In the genomic region with DNA sequence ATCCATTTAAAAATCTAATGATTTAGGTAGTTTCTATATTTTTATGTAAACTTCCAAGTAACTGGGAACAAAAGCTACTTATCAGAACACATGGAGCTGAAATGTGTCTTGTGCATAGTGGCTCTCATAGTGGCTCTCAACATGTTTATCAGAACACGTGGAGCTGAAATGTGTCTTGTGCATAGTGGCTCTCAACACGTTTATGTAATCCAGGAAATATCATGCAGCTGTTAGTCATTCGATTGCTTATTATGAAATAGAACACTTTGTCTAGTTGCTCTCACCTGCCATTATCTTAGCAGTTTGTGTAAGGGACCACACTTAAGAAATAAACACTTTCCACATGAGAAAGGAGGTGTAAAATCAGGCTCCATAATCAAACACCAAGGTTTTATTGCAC, we compare ENCODE assay signal across 19 cellular contexts.
DNase-seq lines count a peak whose midpoint lies in the region; ATAC-seq, FAIRE-seq and TF ChIP-seq lines count a peak whose summit lies in the region.
"Had no signal": no experiment of that assay in that cellular context is flagged by ENCODE, and none has a peak within 500 bp of the region (broad histone marks: within the 10 kb centered on the region; RNA-seq: fewer than 3 reads in every experiment).

No MANE protein-coding gene starts in this region.

- no peaks in the 10 kb centered on the region for H3K36me3 Mint-ChIP-seq in MCF 10A (ENCODE audit: insufficient read depth, unreplicated experiment)
- H3K36me3 Mint-ChIP-seq: CD4-positive, CD25-positive, alpha-beta regulatory T cell; stimulated activated memory B cell treated with anti-CD40 and anti-IgM and Interleukin-4, amounts not matched to agents 10 μg/mL and 1 μg/mL and 100 μg/mL, for 72 hours had no signal

- DNase-seq in MCF 10A (ENCODE audit: unreplicated experiment): peak; percentile 69
- DNase-seq in breast epithelium (ENCODE audit: low spot score in 2 of 2): no peak
- peak; percentile 51 for DNase-seq in NCI-H226
- DNase-seq in H1 (ENCODE audit: low read depth in 1 of 2, low spot score in 2 of 2): no peak
- DNase-seq in transverse colon: no peak
- DNase-seq in activated T-cell treated with anti-CD3 and anti-CD28 coated beads, Interleukin-2, amount 50 U/mL, for 1 hour: no peak
- no peak for DNase-seq in pancreas
- DNase-seq: activated CD4-positive, CD25-positive, alpha-beta regulatory T cell; activated effector memory CD4-positive, alpha-beta T cell treated with anti-CD3 and anti-CD28 coated beads, Interleukin-2, amount 50 U/mL, for 16 hours; anterior cingulate cortex; CD4-positive, CD25-positive, alpha-beta regulatory T cell; EL; MG63; ovary; T-helper 17 cell had no signal

- in situ Hi-C loops in transverse colon (cut with MboI; ENCODE audit: low pct_ligation_motif_present in 1 of 4, low pct_unique_long_range_greater_than_20kb in 1 of 4, low sequenced_read_pairs in 3 of 4): no loop called here

- BruUV-seq in MCF 10A (replicated peaks; lab: Mats Ljungman, UMichigan): no TSS peak

- H3K4me1 Mint-ChIP-seq in MCF 10A (ENCODE audit: insufficient read depth, unreplicated experiment): peaks cover 21% of the 10 kb centered on the region
- H3K4me1 Mint-ChIP-seq: CD4-positive, CD25-positive, alpha-beta regulatory T cell; T-helper 17 cell had no signal

- H3K36me3 ChIP-seq in breast epithelium: no peaks in the 10 kb centered on the region
- no peaks in the 10 kb centered on the region; a peak in 1 of 8 replicates for H3K36me3 ChIP-seq in H1 (ENCODE audit: control insufficient read depth in 2 of 4, insufficient read depth in 4 of 4, low read length in 3 of 4)
- H3K36me3 ChIP-seq in transverse colon: no peaks in the 10 kb centered on the region
- no peaks in the 10 kb centered on the region for H3K36me3 ChIP-seq in pancreas
- H3K36me3 ChIP-seq: MG63, ovary had no signal

- no peaks in the 10 kb centered on the region for H3K79me1 ChIP-seq in H1 (ENCODE audit: low read depth, low read length)

- no peak overlapping the region for H3K14ac ChIP-seq in H1 (ENCODE audit: insufficient read length)

- no peak overlapping the region for H4K8ac ChIP-seq in H1 (ENCODE audit: extremely low read depth, insufficient read depth, low read length)

- H4K20me1 ChIP-seq in H1 (replicated peaks in 1 of 2; ENCODE audit: control insufficient read depth in 1 of 2, insufficient read depth in 2 of 2, low read length in 2 of 2): no peaks in the 10 kb centered on the region

- H2BK5ac ChIP-seq in H1 (ENCODE audit: low read depth, low read length): no peak overlapping the region

- no peak overlapping the region for H2AK5ac ChIP-seq in H1 (ENCODE audit: low read depth, low read length)

- no peak overlapping the region for H4K91ac ChIP-seq in H1 (replicated peaks; ENCODE audit: insufficient read length, low read length)

- H3K9ac ChIP-seq in H1 (replicated peaks in 1 of 4; ENCODE audit: extremely low read depth in 1 of 4, low read depth in 3 of 4, low read length in 3 of 4): no peak overlapping the region

- no peak overlapping the region for H2BK15ac ChIP-seq in H1 (ENCODE audit: low read length)

- H3K4ac ChIP-seq in H1 (replicated peaks; ENCODE audit: insufficient read length, low read depth, low read length): no peak overlapping the region

- H3K27ac ChIP-seq in breast epithelium (no peak overlapping the region), H1 (ENCODE audit: low read depth, low read length) (no peak overlapping the region), transverse colon (peak overlapping the region; percentile 10 to 64 (median 30)), pancreas (no peak overlapping the region)
- H3K27ac ChIP-seq: ovary had no signal

- H3K9me3 ChIP-seq in breast epithelium (peaks cover 0 to 4% of the 10 kb centered on the region in 2 donors), H1 (ENCODE audit: insufficient read depth in 2 of 2, low read depth in 1 of 2, low read length in 1 of 2) (no peaks in the 10 kb centered on the region), transverse colon (peaks cover 0 to 4% of the 10 kb centered on the region in 2 donors), pancreas (no peaks in the 10 kb centered on the region)
- H3K9me3 ChIP-seq: ovary had no signal

- FAIRE-seq in H1 (lab: Jason Lieb, UNC) (no peak), pancreas (lab: Jason Lieb, UNC) (no peak)
- FAIRE-seq: endothelial cell of umbilical vein, islet of Langerhans had no signal

- CTCF ChIA-PET in MCF 10A (lab: Yijun Ruan, JAX): interaction anchor here (0.7 to 1.3 kb wide), 2 partner anchors 9 to 1156 kb away, joined by 4 read pairs; no protein-coding TSS in a partner anchor
- CTCF ChIA-PET in H1 (lab: Charles Lee; ENCODE audit: partially characterized antibody): interaction anchor here (1.2 to 1.5 kb wide), 3 partner anchors 11 to 184 kb away, joined by 3 to 4 read pairs (median 3); no protein-coding TSS in a partner anchor

- no peak overlapping the region for H3K4me3 Mint-ChIP-seq in MCF 10A (ENCODE audit: unreplicated experiment)
- H3K4me3 Mint-ChIP-seq: CD4-positive, CD25-positive, alpha-beta regulatory T cell; stimulated activated memory B cell treated with anti-CD40 and anti-IgM and Interleukin-4, amounts not matched to agents 10 μg/mL and 1 μg/mL and 100 μg/mL, for 72 hours; T-helper 17 cell had no signal

- peak overlapping the region; percentile 60; the same call in 1 of the 2 replicates for H2BK12ac ChIP-seq in H1 (ENCODE audit: low read depth, low read length)

- H3K4me3 ChIP-seq in breast epithelium (no peak overlapping the region), H1 (ENCODE audit: extremely low read depth in 1 of 4, insufficient read depth in 2 of 4, low read depth in 3 of 4, low read length in 4 of 4) (no peak overlapping the region), transverse colon (no peak overlapping the region), pancreas (no peak overlapping the region)
- H3K4me3 ChIP-seq: MG63, ovary had no signal

- no peaks in the 10 kb centered on the region; the same call in 1 of the 2 replicates for H3K23me2 ChIP-seq in H1 (ENCODE audit: low read depth, low read length)

- no peaks in the 10 kb centered on the region for H3K79me2 ChIP-seq in H1 (ENCODE audit: control insufficient read depth in 1 of 2, insufficient read depth in 2 of 2, low read length in 2 of 2)

- 85% methylated on average over 3 of the region's 3 CpGs; no CpG with 5 or more reads in 1 of the 2 experiments for WGBS in H1 (ENCODE audit: extremely low coverage in 1 of 2, insufficient coverage in 1 of 2, insufficient read length in 1 of 2, insufficient replicate concordance in 2 of 2, low coverage in 1 of 2, low lambda C conversion rate in 2 of 2, missing lambda C conversion rate in 1 of 2), 2 experiments
- 16 to 22% methylated on average over 3 of the region's 3 CpGs for WGBS in transverse colon (ENCODE audit: low coverage in 1 of 2), 2 donors
- 38 to 51% methylated on average over 3 of the region's 3 CpGs for WGBS in pancreas, 2 donors

- no peak overlapping the region for H4K5ac ChIP-seq in H1 (ENCODE audit: insufficient read length, low read depth, low read length)

- no peak for TF ChIP-seq POLR2A in breast epithelium (IDR thresholded peaks at IDR 0.05)
- no peak for TF ChIP-seq POLR2A in H1 (IDR thresholded peaks at IDR 0.05; ENCODE audit: control extremely low read depth in 1 of 2, low read depth in 2 of 2, low read length in 2 of 2)
- no peak for TF ChIP-seq POLR2A in transverse colon (IDR thresholded peaks at IDR 0.05)

- H3K18ac ChIP-seq in H1 (ENCODE audit: extremely low read depth, low read length): no peak overlapping the region

- H3K4me2 ChIP-seq in H1 (ENCODE audit: insufficient read depth in 1 of 2, low read depth in 2 of 2, low read length in 2 of 2): no peak overlapping the region

- no peak for ATAC-seq in HG03097 (IDR thresholded peaks at IDR 0.05; ENCODE audit: low FRiP score, unreplicated experiment)
- no peak for ATAC-seq in pancreas
- ATAC-seq: stimulated activated memory B cell treated with anti-CD40 and anti-IgM and Interleukin-4, amounts not matched to agents 10 μg/mL and 1 μg/mL and 100 μg/mL, for 72 hours; T-helper 17 cell had no signal

- intact Hi-C loops in MCF 10A (cut with micrococcal nuclease) (no loop called here), breast epithelium (cut with DNase I; ENCODE audit: low total_unique reads) (no loop called here), transverse colon (cut with DNase I; ENCODE audit: low total_unique reads) (no loop called here), pancreas (cut with DNase I) (no loop called here)

- H3K27me3 Mint-ChIP-seq in MCF 10A (ENCODE audit: insufficient read depth, unreplicated experiment): no peaks in the 10 kb centered on the region
- H3K27me3 Mint-ChIP-seq: stimulated activated memory B cell treated with anti-CD40 and anti-IgM and Interleukin-4, amounts not matched to agents 10 μg/mL and 1 μg/mL and 100 μg/mL, for 72 hours; T-helper 17 cell had no signal

- 0 out of 2 replicates have a peak overlapping the region, but pooled peaks have one; percentile 55 for H2BK20ac ChIP-seq in H1 (ENCODE audit: low read length)

- POLR2A ChIA-PET in MCF 10A (lab: Yijun Ruan, JAX) (interaction anchor here (0.8 to 1.9 kb wide), 4 partner anchors 11 to 120 kb away, joined by 3 to 9 read pairs (median 4); a partner anchor contains a TSS), H1 (lab: Charles Lee; ENCODE audit: partially characterized antibody) (no interaction called here)

- no peak overlapping the region for H3K23ac ChIP-seq in H1 (ENCODE audit: insufficient read length)

- H3K56ac ChIP-seq in H1 (replicated peaks; ENCODE audit: insufficient read length, low read depth, low read length): no peak overlapping the region

- no peak for TF ChIP-seq EP300 in H1 (IDR thresholded peaks at IDR 0.05; ENCODE audit: borderline replicate concordance in 1 of 2, low read depth in 2 of 2, low read length in 2 of 2)
- TF ChIP-seq EP300 in transverse colon (IDR thresholded peaks at IDR 0.05; ENCODE audit: low read depth): no peak

- TF ChIP-seq CTCF in MCF 10A (IDR thresholded peaks at IDR 0.05; ENCODE audit: unreplicated experiment) (no peak), breast epithelium (IDR thresholded peaks at IDR 0.05) (no peak), H1 (IDR thresholded peaks at IDR 0.05; ENCODE audit: control extremely low read depth in 1 of 3, insufficient read depth in 1 of 3, low read depth in 1 of 3, low read length in 3 of 3) (no peak), transverse colon (IDR thresholded peaks at IDR 0.05) (no peak), pancreas (IDR thresholded peaks at IDR 0.05) (no peak)

- H3K27me3 ChIP-seq in breast epithelium: no peaks in the 10 kb centered on the region
- H3K27me3 ChIP-seq in H1 (replicated peaks in 1 of 4; ENCODE audit: control insufficient read depth in 3 of 4, extremely low read depth in 1 of 4, insufficient read depth in 3 of 4, low read length in 3 of 4): no peaks in the 10 kb centered on the region
- no peaks in the 10 kb centered on the region for H3K27me3 ChIP-seq in transverse colon
- no peaks in the 10 kb centered on the region for H3K27me3 ChIP-seq in pancreas
- H3K27me3 ChIP-seq: MG63, ovary had no signal

- H3K4me1 ChIP-seq in breast epithelium: no peaks in the 10 kb centered on the region
- H3K4me1 ChIP-seq in H1 (replicated peaks in 1 of 4; ENCODE audit: control insufficient read depth in 3 of 4, insufficient read depth in 4 of 4, low read length in 3 of 4): peaks cover 0 to 3% (median 1%) of the 10 kb centered on the region in 4 experiments; a peak in 2 of 7 replicates
- peaks cover 0 to 9% (median 2%) of the 10 kb centered on the region in 4 donors for H3K4me1 ChIP-seq in transverse colon
- no peaks in the 10 kb centered on the region for H3K4me1 ChIP-seq in pancreas

- no peak overlapping the region for H2AFZ ChIP-seq in H1 (ENCODE audit: low read length)

- H3K27ac Mint-ChIP-seq in MCF 10A (ENCODE audit: low read depth, unreplicated experiment): peak overlapping the region; percentile 36
- H3K27ac Mint-ChIP-seq: CD4-positive, CD25-positive, alpha-beta regulatory T cell; stimulated activated memory B cell treated with anti-CD40 and anti-IgM and Interleukin-4, amounts not matched to agents 10 μg/mL and 1 μg/mL and 100 μg/mL, for 72 hours; T-helper 17 cell had no signal

- no peak for TF ChIP-seq RAD21 in H1 (IDR thresholded peaks at IDR 0.05 in 1 of 2, conservative IDR thresholded peaks at IDR 0.05 in 1 of 2; ENCODE audit: low read depth in 2 of 2, low read length in 2 of 2)

- H3K9me3 Mint-ChIP-seq in MCF 10A (ENCODE audit: unreplicated experiment): no peaks in the 10 kb centered on the region
- H3K9me3 Mint-ChIP-seq: stimulated activated memory B cell treated with anti-CD40 and anti-IgM and Interleukin-4, amounts not matched to agents 10 μg/mL and 1 μg/mL and 100 μg/mL, for 72 hours had no signal

- no peak overlapping the region for H2BK120ac ChIP-seq in H1 (replicated peaks; ENCODE audit: low read depth, low read length)

Comparison
In these comparisons a context has a peak if more than half of its experiments do, and no peak if none do; other contexts are left out.
1. DNase-seq: peak in MCF 10A (single experiment) and NCI-H226 (single experiment); none in breast epithelium (0 of 2), H1 (0 of 2), transverse colon (single experiment), activated T-cell treated with anti-CD3 and anti-CD28 coated beads, Interleukin-2, amount 50 U/mL, for 1 hour (single experiment) and pancreas (0 of 6).
2. H3K27ac ChIP-seq: peak in transverse colon (4 of 4); none in breast epithelium (0 of 2), H1 (single experiment) and pancreas (0 of 4).